In the genomic region with DNA sequence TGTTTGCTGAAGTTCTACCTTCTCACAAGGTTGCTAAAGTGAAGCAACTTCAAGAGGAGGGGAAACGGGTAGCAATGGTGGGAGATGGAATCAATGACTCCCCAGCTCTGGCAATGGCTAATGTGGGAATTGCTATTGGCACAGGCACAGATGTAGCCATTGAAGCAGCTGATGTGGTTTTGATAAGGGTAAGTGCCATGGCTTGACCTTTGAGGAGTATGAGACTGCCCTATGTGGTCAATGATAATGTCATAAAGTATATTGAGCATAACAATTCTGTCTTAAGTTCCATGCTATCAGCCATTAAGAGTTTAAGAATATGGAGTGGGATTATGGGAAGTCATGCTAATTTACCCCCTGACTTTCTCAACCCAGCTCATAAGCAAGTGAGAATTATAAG, we compare ENCODE assay signal across 36 cellular contexts.
"Had no signal": no experiment of that assay in that cellular context is flagged by ENCODE, and none has a peak within 500 bp of the region (broad histone marks: within the 10 kb centered on the region; RNA-seq: fewer than 3 reads in every experiment).

No MANE protein-coding gene starts in this region.

- H3K27me3 Mint-ChIP-seq: activated B cell treated with CpG ODN at 0.5 μM for 24 hours; activated CD4-positive, alpha-beta memory T cell treated with anti-CD3 and anti-CD28 coated beads for 36 hours; activated CD4-positive, alpha-beta T cell treated with anti-CD3 and anti-CD28 coated beads, Interleukin-2, amount 10 ng/mL, durations not matched to agents 24 days and 14 days; activated CD8-positive, alpha-beta T cell treated with anti-CD3 and anti-CD28 coated beads for 36 hours; activated naive CD8-positive, alpha-beta T cell treated with anti-CD3 and anti-CD28 coated beads, Interleukin-2, amount 10 ng/mL, durations not matched to agents 7 days and 5 days; activated T-helper 17 cell treated with anti-CD3 and anti-CD28 coated beads, Interleukin-2, amount 50 U/mL, for 72 hours; brain; central memory CD8-positive, alpha-beta T cell had no signal

- DNase-seq: activated B cell treated with CpG ODN at 0.5 μM for 24 hours; activated CD4-positive, alpha-beta memory T cell treated with anti-CD3 and anti-CD28 coated beads for 36 hours; activated CD4-positive, alpha-beta T cell treated with anti-CD3 and anti-CD28 coated beads for 4 hours; activated CD4-positive, alpha-beta T cell treated with anti-CD3 and anti-CD28 coated beads, Interleukin-2, amount 10 ng/mL, durations not matched to agents 24 days and 14 days; activated CD4-positive, alpha-beta T cell treated with anti-CD3 and anti-CD28 coated beads, Interleukin-2, amount 50 U/mL, for 1 hour; activated CD4-positive, alpha-beta T cell treated with anti-CD3 and anti-CD28 coated beads, Interleukin-2, amount 50 U/mL, for 4 hours; activated CD4-positive, CD25-positive, alpha-beta regulatory T cell treated with anti-CD3 and anti-CD28 coated beads, Interleukin-2, amount 50 U/mL, for 72 hours; activated CD8-positive, alpha-beta memory T cell treated with anti-CD3 and anti-CD28 coated beads, Interleukin-2, amount 50 U/mL, for 4 hours; activated CD8-positive, alpha-beta T cell treated with anti-CD3 and anti-CD28 coated beads for 36 hours; activated effector memory CD4-positive, alpha-beta T cell treated with anti-CD3 and anti-CD28 coated beads, Interleukin-2, amount 50 U/mL, for 16 hours; activated gamma-delta T cell treated with Interleukin-2 at 50 U/mL for 16 hours; activated naive CD4-positive, alpha-beta T cell; activated naive CD4-positive, alpha-beta T cell treated with anti-CD3 and anti-CD28 coated beads for 36 hours; activated naive CD4-positive, alpha-beta T cell treated with anti-CD3 and anti-CD28 coated beads, Interleukin-2, amount 50 U/mL, for 16 hours; activated naive CD8-positive, alpha-beta T cell treated with anti-CD3 and anti-CD28 coated beads, Interleukin-2, amount 10 ng/mL, durations not matched to agents 7 days and 5 days; activated T-cell treated with anti-CD3 and anti-CD28 coated beads for 4 hours; activated T-cell treated with anti-CD3 and anti-CD28 coated beads, Interleukin-2, amount 50 U/mL, for 1 hour; activated T-cell treated with anti-CD3 and anti-CD28 coated beads, Interleukin-2, amount 50 U/mL, for 4 hours; activated T-cell treated with anti-CD3 and anti-CD28 coated beads, Interleukin-2, amount 50 U/mL, for 72 hours; adrenal gland; amniotic stem cell; aorta; caudate nucleus; SW 1271; T-helper 1 cell; T-helper 2 cell; T-helper 9 cell had no signal

- H3K4me3 Mint-ChIP-seq: activated B cell treated with CpG ODN at 0.5 μM for 24 hours; activated CD4-positive, alpha-beta memory T cell treated with anti-CD3 and anti-CD28 coated beads for 36 hours; activated CD4-positive, alpha-beta T cell treated with anti-CD3 and anti-CD28 coated beads, Interleukin-2, amount 10 ng/mL, durations not matched to agents 24 days and 14 days; activated CD8-positive, alpha-beta T cell treated with anti-CD3 and anti-CD28 coated beads for 36 hours; activated naive CD4-positive, alpha-beta T cell treated with anti-CD3 and anti-CD28 coated beads for 36 hours; activated naive CD8-positive, alpha-beta T cell treated with anti-CD3 and anti-CD28 coated beads, Interleukin-2, amount 10 ng/mL, durations not matched to agents 7 days and 5 days; activated T-cell treated with anti-CD3 and anti-CD28 coated beads, Interleukin-2, amount 50 U/mL, for 4 hours; activated T-cell treated with anti-CD3 and anti-CD28 coated beads, Interleukin-2, amount 50 U/mL, for 72 hours; activated T-helper 1 cell treated with anti-CD3 and anti-CD28 coated beads, Interleukin-12 subunit alpha, Interleukin-12 subunit beta, Interleukin-2, Interleukin-4 antibody, amounts not matched to agents 30 ng/mL and 10 ng/mL and 1 ng/mL, durations not matched to agents 14 hours and 24 hours and 36 hours; activated T-helper 17 cell treated with anti-CD3 and anti-CD28 coated beads, Interleukin-2, amount 50 U/mL, for 72 hours; brain; central memory CD8-positive, alpha-beta T cell; T-helper 1 cell treated with Interleukin-12 subunit alpha and Interleukin-12 subunit beta and Interleukin-4 antibody, amounts not matched to agents 30 μg/mL and 1 μg/mL, for 36 hours; T-helper 2 cell treated with Interferon-gamma antibody and Interleukin-4, amounts not matched to agents 5 μg/mL and 100 μg/mL, for 36 hours had no signal

- H3K9me3 Mint-ChIP-seq: activated B cell treated with CpG ODN at 0.5 μM for 24 hours; activated CD4-positive, alpha-beta memory T cell treated with anti-CD3 and anti-CD28 coated beads for 36 hours; activated CD4-positive, alpha-beta T cell treated with anti-CD3 and anti-CD28 coated beads, Interleukin-2, amount 10 ng/mL, durations not matched to agents 24 days and 14 days; activated CD8-positive, alpha-beta T cell treated with anti-CD3 and anti-CD28 coated beads for 36 hours; activated naive CD4-positive, alpha-beta T cell treated with anti-CD3 and anti-CD28 coated beads for 36 hours; activated naive CD4-positive, alpha-beta T cell treated with anti-CD3 and anti-CD28 coated beads, Interleukin-2, amount 50 U/mL, for 72 hours; activated naive CD8-positive, alpha-beta T cell treated with anti-CD3 and anti-CD28 coated beads, Interleukin-2, amount 10 ng/mL, durations not matched to agents 7 days and 5 days; activated T-cell treated with anti-CD3 and anti-CD28 coated beads, Interleukin-2, amount 50 U/mL, for 4 hours; activated T-cell treated with anti-CD3 and anti-CD28 coated beads, Interleukin-2, amount 50 U/mL, for 72 hours; activated T-helper 1 cell treated with anti-CD3 and anti-CD28 coated beads, Interleukin-12 subunit alpha, Interleukin-12 subunit beta, Interleukin-2, Interleukin-4 antibody, amounts not matched to agents 30 ng/mL and 10 ng/mL and 1 ng/mL, durations not matched to agents 14 hours and 24 hours and 36 hours; activated T-helper 17 cell treated with anti-CD3 and anti-CD28 coated beads, Interleukin-2, amount 50 U/mL, for 72 hours; brain; central memory CD8-positive, alpha-beta T cell; T-helper 1 cell treated with Interleukin-12 subunit alpha and Interleukin-12 subunit beta and Interleukin-4 antibody, amounts not matched to agents 30 μg/mL and 1 μg/mL, for 36 hours; T-helper 2 cell treated with Interferon-gamma antibody and Interleukin-4, amounts not matched to agents 5 μg/mL and 100 μg/mL, for 36 hours had no signal

- H3K27ac Mint-ChIP-seq: activated B cell treated with CpG ODN at 0.5 μM for 24 hours; activated CD4-positive, alpha-beta memory T cell treated with anti-CD3 and anti-CD28 coated beads for 36 hours; activated CD4-positive, alpha-beta T cell treated with anti-CD3 and anti-CD28 coated beads, Interleukin-2, amount 10 ng/mL, durations not matched to agents 24 days and 14 days; activated CD8-positive, alpha-beta T cell treated with anti-CD3 and anti-CD28 coated beads for 36 hours; activated naive CD4-positive, alpha-beta T cell treated with anti-CD3 and anti-CD28 coated beads for 36 hours; activated naive CD4-positive, alpha-beta T cell treated with anti-CD3 and anti-CD28 coated beads, Interleukin-2, amount 50 U/mL, for 72 hours; activated naive CD8-positive, alpha-beta T cell treated with anti-CD3 and anti-CD28 coated beads, Interleukin-2, amount 10 ng/mL, durations not matched to agents 7 days and 5 days; activated T-cell treated with anti-CD3 and anti-CD28 coated beads, Interleukin-2, amount 50 U/mL, for 72 hours; activated T-helper 1 cell treated with anti-CD3 and anti-CD28 coated beads, Interleukin-12 subunit alpha, Interleukin-12 subunit beta, Interleukin-2, Interleukin-4 antibody, amounts not matched to agents 30 ng/mL and 10 ng/mL and 1 ng/mL, durations not matched to agents 14 hours and 24 hours and 36 hours; activated T-helper 17 cell treated with anti-CD3 and anti-CD28 coated beads, Interleukin-2, amount 50 U/mL, for 72 hours; brain; T-helper 1 cell treated with Interleukin-12 subunit alpha and Interleukin-12 subunit beta and Interleukin-4 antibody, amounts not matched to agents 30 μg/mL and 1 μg/mL, for 36 hours; T-helper 2 cell treated with Interferon-gamma antibody and Interleukin-4, amounts not matched to agents 5 μg/mL and 100 μg/mL, for 36 hours had no signal

- ATAC-seq: activated CD8-positive, alpha-beta T cell treated with anti-CD3 and anti-CD28 coated beads for 36 hours; activated T-cell treated with anti-CD3 and anti-CD28 coated beads, Interleukin-2, amount 50 U/mL, for 4 hours; activated T-cell treated with anti-CD3 and anti-CD28 coated beads, Interleukin-2, amount 50 U/mL, for 72 hours; activated T-helper 17 cell treated with anti-CD3 and anti-CD28 coated beads, Interleukin-2, amount 50 U/mL, for 72 hours had no signal

- FAIRE-seq: bronchial epithelial cell, TTC549 had no signal

- H3K4me1 Mint-ChIP-seq: activated B cell treated with CpG ODN at 0.5 μM for 24 hours; activated naive CD8-positive, alpha-beta T cell treated with anti-CD3 and anti-CD28 coated beads, Interleukin-2, amount 10 ng/mL, durations not matched to agents 7 days and 5 days; activated T-helper 17 cell treated with anti-CD3 and anti-CD28 coated beads, Interleukin-2, amount 50 U/mL, for 72 hours; brain; central memory CD8-positive, alpha-beta T cell had no signal
